3 cellular contexts compared by ENCODE assay signal in genomic region chr16:83940157-83940556, GRCh38.
TF ChIP-seq lines count a peak whose summit lies in the region.

No MANE protein-coding gene starts in this region.

TF ChIP-seq in SK-N-SH treated with all-trans-retinoic acid at 6 μM for 48 hours, 23 proteins besides CTCF, POLR2A, EP300 and RAD21 (continued from another document):
- TF ChIP-seq POU6F1 (CRISPR knock-in tag; IDR thresholded peaks at IDR 0.05; ENCODE audit: borderline replicate concordance, low read depth) (no peak), ZC3H10 (CRISPR knock-in tag; IDR thresholded peaks at IDR 0.05) (no peak), ZFP3 (CRISPR knock-in tag; IDR thresholded peaks at IDR 0.05) (no peak), BACH2 (CRISPR knock-in tag; IDR thresholded peaks at IDR 0.05; ENCODE audit: borderline replicate concordance) (no peak), CREB5 (CRISPR knock-in tag; IDR thresholded peaks at IDR 0.05; ENCODE audit: low read depth) (no peak), OSR1 (CRISPR knock-in tag; IDR thresholded peaks at IDR 0.05) (no peak), ZNF8 (CRISPR knock-in tag; IDR thresholded peaks at IDR 0.05) (no peak), SNAI2 (CRISPR knock-in tag; IDR thresholded peaks at IDR 0.05) (no peak), TOX (CRISPR knock-in tag; IDR thresholded peaks at IDR 0.05; ENCODE audit: borderline replicate concordance) (no peak)

TF ChIP-seq in SK-N-SH, 30 proteins besides CTCF, POLR2A, EP300 and RAD21 (continued from another document):
- TF ChIP-seq USF2 (IDR thresholded peaks at IDR 0.05; ENCODE audit: borderline replicate concordance, low read depth, low read length) (no peak), USF1 (IDR thresholded peaks at IDR 0.05; ENCODE audit: borderline replicate concordance, low read depth) (no peak), ZBTB33 (IDR thresholded peaks at IDR 0.05; ENCODE audit: borderline replicate concordance, low read depth) (no peak), NFIC (IDR thresholded peaks at IDR 0.05; ENCODE audit: borderline replicate concordance) (no peak), MAX (IDR thresholded peaks at IDR 0.05; ENCODE audit: low read depth) (no peak), TEAD4 (IDR thresholded peaks at IDR 0.05; ENCODE audit: borderline replicate concordance, insufficient read depth) (no peak), TCF12 (IDR thresholded peaks at IDR 0.05) (no peak), RFX5 (IDR thresholded peaks at IDR 0.05; ENCODE audit: low read length) (no peak), PBX3 (IDR thresholded peaks at IDR 0.05) (no peak)

TF ChIP-seq in WTC11, 78 proteins besides CTCF, POLR2A, EP300 and RAD21 (continued from another document):
- TF ChIP-seq E2F5 (CRISPR knock-in tag; IDR thresholded peaks at IDR 0.05): no peak
- TF ChIP-seq ZNF121 (CRISPR knock-in tag; IDR thresholded peaks at IDR 0.05): no peak
- no peak for TF ChIP-seq SOX15 (CRISPR knock-in tag; IDR thresholded peaks at IDR 0.05)
- TF ChIP-seq ZNF416 (CRISPR knock-in tag; IDR thresholded peaks at IDR 0.05): no peak
- no peak for TF ChIP-seq ELF4 (CRISPR knock-in tag; IDR thresholded peaks at IDR 0.05; ENCODE audit: low read depth)
